ENCODE assay signal across 21 cellular contexts in the genomic region with DNA sequence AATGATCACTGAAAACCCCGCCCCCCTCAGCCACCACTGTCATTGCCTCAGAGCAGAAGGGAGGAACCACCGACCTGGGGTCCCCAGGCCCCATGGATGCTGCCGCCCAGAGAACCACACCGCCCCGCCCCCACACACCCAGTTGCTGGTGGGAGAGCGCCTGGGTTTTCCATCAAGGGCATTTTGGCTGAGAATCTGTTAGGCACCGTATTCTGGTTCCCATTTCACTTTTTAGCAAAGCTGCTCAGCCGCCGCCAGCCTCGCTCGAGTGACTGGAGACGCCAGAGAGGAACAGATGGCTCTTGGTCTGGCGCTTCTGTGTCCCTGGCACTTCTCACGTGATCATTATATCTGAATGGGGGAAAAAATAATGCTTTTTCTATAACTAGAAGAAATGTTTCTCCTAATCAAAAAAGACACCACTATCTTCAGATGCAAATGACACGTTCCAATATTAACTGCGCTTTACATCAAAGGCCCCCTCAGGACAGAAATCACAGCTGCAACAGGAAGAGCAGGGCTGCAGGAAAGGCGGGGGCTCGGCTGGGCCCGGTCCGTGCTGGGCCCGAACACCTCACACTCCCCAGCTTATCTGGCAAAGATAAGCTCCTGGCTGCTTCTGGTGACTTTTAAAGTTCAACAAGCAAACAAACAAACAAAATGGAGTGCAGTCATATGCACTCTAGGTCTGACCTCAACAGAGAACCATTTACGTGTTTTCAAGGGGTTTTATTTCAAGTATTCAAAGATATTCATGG.
DNase-seq lines count a peak whose midpoint lies in the region; ATAC-seq and TF ChIP-seq lines count a peak whose summit lies in the region.
"Had no signal": no experiment of that assay in that cellular context is flagged by ENCODE, and none has a peak within 500 bp of the region (broad histone marks: within the 10 kb centered on the region; RNA-seq: fewer than 3 reads in every experiment).

No MANE protein-coding gene starts in this region.

- no peaks in the 10 kb centered on the region for H3K27me3 ChIP-seq in dorsolateral prefrontal cortex
- H3K27me3 ChIP-seq: ascending aorta, right atrium auricular region had no signal

- H3K4me3 ChIP-seq in dorsolateral prefrontal cortex, result peak overlapping the region in 36 of 59 donors; percentile 5 to 47 (median 27)
- H3K4me3 ChIP-seq: ascending aorta, right atrium auricular region, tibial artery had no signal

- no peak for ATAC-seq in esophagus mucosa
- ATAC-seq: activated CD4-positive, alpha-beta T cell treated with anti-CD3 and anti-CD28 coated beads for 36 hours; CD8-positive, alpha-beta T cell; PC-3; T-cell had no signal

- peak overlapping the region in 10 of 59 donors; percentile 7 to 55 (median 18) for H3K27ac ChIP-seq in dorsolateral prefrontal cortex
- H3K27ac ChIP-seq: ascending aorta, right atrium auricular region, tibial artery had no signal

- peak; percentile 34 for DNase-seq in DMS 273 treated with DMSO at 0.1 percent for 48 hours (lab: John Stamatoyannopoulos, UW)
- peak; percentile 89 for DNase-seq in NCI-H2171 (lab: John Stamatoyannopoulos, UW)
- DNase-seq in dorsolateral prefrontal cortex, result peak in 8 of 10 donors; percentile 26 to 71 (median 60)
- DNase-seq in occipital lobe (lab: John Stamatoyannopoulos, UW), result peak; percentile 21
- no peak for DNase-seq in COR-L47 (lab: John Stamatoyannopoulos, UW)
- DNase-seq in globus pallidus (ENCODE audit: low spot score), result no peak
- DNase-seq: activated CD4-positive, alpha-beta T cell treated with anti-CD3 and anti-CD28 coated beads for 36 hours; CD8-positive, alpha-beta T cell; central memory CD4-positive, alpha-beta T cell; effector CD4-positive, alpha-beta T cell; foreskin melanocyte; GOT3; mammary epithelial cell; NCI-H1417; PC-3; Right ventricle myocardium superior; T-cell; tibial artery had no signal

- TF ChIP-seq CTCF in dorsolateral prefrontal cortex (IDR thresholded peaks at IDR 0.05 in 54 of 56, conservative IDR thresholded peaks at IDR 0.05 in 2 of 56; ENCODE audit: low read depth in 1 of 56, partially characterized antibody in 56 of 56), result no peak

- intact Hi-C loops in dorsolateral prefrontal cortex (cut with DNase I), result no loop called here

Comparison
In these comparisons a context has a peak if more than half of its experiments do, and no peak if none do; other contexts are left out.
1. DNase-seq: peak in DMS 273 treated with DMSO at 0.1 percent for 48 hours (single experiment), NCI-H2171 (single experiment), dorsolateral prefrontal cortex (8 of 10) and occipital lobe (single experiment); none in COR-L47 (single experiment) and globus pallidus (single experiment).